ENCODE assay signal across 1 cellular context in the genomic region with DNA sequence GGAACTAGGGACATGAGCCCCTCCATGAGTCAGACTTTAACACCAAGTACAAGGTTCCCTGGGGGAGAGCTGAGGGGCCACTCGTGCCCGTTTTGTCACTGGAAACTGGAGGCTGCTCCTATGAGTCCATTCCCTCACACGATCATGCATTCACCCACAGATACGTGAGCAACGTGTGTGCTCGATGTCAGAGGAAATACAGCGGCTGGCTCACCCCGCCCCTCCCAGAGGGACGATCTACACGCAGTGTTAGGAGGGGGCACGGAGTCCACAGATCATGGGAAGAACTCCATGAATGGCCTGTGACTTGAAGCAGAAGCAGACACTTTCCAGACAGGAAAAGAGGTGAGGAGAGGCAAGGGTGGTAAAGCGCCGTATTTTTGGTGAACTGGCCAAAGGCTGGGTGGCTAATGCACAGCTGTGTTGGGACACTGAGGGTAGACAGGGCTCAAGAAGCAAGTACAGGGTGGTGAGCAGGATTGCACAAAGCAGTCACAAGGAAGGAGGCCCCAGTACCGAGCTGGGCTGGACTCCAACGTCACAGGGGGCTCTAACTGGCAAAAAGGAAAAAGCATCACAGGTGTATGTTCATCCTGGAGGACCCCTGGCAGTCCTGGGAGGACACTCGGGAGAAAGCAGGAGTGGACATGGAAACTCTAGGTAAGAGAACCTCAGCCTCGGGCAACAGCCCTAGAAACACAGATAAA.
TF ChIP-seq lines count a peak whose summit lies in the region.

No MANE protein-coding gene starts in this region.

TF ChIP-seq in HepG2, 621 proteins besides CTCF, POLR2A, EP300 and RAD21 (continued from another document and continues in another):
- TF ChIP-seq, protein P1, sequence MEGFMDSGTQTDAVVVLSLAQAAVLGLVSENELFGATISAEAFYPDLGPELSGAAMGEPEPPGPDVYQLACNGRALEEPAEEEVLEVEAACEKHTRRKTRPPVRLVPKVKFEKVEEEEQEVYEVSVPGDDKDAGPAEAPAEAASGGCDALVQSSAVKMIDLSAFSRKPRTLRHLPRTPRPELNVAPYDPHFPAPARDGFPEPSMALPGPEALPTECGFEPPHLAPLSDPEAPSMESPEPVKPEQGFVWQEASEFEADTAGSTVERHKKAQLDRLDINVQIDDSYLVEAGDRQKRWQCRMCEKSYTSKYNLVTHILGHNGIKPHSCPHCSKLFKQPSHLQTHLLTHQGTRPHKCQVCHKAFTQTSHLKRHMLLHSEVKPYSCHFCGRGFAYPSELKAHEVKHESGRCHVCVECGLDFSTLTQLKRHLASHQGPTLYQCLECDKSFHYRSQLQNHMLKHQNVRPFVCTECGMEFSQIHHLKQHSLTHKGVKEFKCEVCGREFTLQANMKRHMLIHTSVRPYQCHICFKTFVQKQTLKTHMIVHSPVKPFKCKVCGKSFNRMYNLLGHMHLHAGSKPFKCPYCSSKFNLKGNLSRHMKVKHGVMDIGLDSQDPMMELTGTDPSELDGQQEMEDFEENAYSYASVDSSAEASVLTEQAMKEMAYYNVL (CRISPR knock-in tag; IDR thresholded peaks at IDR 0.05; ENCODE audit: borderline replicate concordance): peak; percentile 55; the same call in 1 of the 2 replicates
- TF ChIP-seq ZNF670 (CRISPR knock-in tag; IDR thresholded peaks at IDR 0.05; ENCODE audit: borderline replicate concordance) (no peak), ZBTB3 (CRISPR knock-in tag; IDR thresholded peaks at IDR 0.05; ENCODE audit: borderline replicate concordance, low read depth) (no peak), HDAC6 (IDR thresholded peaks at IDR 0.05; ENCODE audit: low read depth, low read length) (no peak), NONO (IDR thresholded peaks at IDR 0.05) (no peak), NONO (CRISPR knock-in tag; conservative IDR thresholded peaks at IDR 0.05) (0 out of 2 replicates have a peak, but pooled peaks have one; percentile 60), CBX5 (CRISPR knock-in tag; IDR thresholded peaks at IDR 0.05; ENCODE audit: borderline replicate concordance) (no peak), DNMT1 (CRISPR knock-in tag; IDR thresholded peaks at IDR 0.05) (0 out of 2 replicates have a peak, but pooled peaks have one; percentile 26), ZNF138 (CRISPR knock-in tag; IDR thresholded peaks at IDR 0.05; ENCODE audit: low read depth) (no peak; the same call in 1 of the 2 replicates)
- TF ChIP-seq, protein P2, sequence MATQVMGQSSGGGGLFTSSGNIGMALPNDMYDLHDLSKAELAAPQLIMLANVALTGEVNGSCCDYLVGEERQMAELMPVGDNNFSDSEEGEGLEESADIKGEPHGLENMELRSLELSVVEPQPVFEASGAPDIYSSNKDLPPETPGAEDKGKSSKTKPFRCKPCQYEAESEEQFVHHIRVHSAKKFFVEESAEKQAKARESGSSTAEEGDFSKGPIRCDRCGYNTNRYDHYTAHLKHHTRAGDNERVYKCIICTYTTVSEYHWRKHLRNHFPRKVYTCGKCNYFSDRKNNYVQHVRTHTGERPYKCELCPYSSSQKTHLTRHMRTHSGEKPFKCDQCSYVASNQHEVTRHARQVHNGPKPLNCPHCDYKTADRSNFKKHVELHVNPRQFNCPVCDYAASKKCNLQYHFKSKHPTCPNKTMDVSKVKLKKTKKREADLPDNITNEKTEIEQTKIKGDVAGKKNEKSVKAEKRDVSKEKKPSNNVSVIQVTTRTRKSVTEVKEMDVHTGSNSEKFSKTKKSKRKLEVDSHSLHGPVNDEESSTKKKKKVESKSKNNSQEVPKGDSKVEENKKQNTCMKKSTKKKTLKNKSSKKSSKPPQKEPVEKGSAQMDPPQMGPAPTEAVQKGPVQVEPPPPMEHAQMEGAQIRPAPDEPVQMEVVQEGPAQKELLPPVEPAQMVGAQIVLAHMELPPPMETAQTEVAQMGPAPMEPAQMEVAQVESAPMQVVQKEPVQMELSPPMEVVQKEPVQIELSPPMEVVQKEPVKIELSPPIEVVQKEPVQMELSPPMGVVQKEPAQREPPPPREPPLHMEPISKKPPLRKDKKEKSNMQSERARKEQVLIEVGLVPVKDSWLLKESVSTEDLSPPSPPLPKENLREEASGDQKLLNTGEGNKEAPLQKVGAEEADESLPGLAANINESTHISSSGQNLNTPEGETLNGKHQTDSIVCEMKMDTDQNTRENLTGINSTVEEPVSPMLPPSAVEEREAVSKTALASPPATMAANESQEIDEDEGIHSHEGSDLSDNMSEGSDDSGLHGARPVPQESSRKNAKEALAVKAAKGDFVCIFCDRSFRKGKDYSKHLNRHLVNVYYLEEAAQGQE (IDR thresholded peaks at IDR 0.05; ENCODE audit: borderline replicate concordance in 1 of 2, low read depth in 1 of 2, low read length in 2 of 2): no peak; a peak in 1 of 4 replicates
- TF ChIP-seq, protein P3, sequence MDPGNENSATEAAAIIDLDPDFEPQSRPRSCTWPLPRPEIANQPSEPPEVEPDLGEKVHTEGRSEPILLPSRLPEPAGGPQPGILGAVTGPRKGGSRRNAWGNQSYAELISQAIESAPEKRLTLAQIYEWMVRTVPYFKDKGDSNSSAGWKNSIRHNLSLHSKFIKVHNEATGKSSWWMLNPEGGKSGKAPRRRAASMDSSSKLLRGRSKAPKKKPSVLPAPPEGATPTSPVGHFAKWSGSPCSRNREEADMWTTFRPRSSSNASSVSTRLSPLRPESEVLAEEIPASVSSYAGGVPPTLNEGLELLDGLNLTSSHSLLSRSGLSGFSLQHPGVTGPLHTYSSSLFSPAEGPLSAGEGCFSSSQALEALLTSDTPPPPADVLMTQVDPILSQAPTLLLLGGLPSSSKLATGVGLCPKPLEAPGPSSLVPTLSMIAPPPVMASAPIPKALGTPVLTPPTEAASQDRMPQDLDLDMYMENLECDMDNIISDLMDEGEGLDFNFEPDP (CRISPR knock-in tag; conservative IDR thresholded peaks at IDR 0.05): no peak
- TF ChIP-seq, protein P4, sequence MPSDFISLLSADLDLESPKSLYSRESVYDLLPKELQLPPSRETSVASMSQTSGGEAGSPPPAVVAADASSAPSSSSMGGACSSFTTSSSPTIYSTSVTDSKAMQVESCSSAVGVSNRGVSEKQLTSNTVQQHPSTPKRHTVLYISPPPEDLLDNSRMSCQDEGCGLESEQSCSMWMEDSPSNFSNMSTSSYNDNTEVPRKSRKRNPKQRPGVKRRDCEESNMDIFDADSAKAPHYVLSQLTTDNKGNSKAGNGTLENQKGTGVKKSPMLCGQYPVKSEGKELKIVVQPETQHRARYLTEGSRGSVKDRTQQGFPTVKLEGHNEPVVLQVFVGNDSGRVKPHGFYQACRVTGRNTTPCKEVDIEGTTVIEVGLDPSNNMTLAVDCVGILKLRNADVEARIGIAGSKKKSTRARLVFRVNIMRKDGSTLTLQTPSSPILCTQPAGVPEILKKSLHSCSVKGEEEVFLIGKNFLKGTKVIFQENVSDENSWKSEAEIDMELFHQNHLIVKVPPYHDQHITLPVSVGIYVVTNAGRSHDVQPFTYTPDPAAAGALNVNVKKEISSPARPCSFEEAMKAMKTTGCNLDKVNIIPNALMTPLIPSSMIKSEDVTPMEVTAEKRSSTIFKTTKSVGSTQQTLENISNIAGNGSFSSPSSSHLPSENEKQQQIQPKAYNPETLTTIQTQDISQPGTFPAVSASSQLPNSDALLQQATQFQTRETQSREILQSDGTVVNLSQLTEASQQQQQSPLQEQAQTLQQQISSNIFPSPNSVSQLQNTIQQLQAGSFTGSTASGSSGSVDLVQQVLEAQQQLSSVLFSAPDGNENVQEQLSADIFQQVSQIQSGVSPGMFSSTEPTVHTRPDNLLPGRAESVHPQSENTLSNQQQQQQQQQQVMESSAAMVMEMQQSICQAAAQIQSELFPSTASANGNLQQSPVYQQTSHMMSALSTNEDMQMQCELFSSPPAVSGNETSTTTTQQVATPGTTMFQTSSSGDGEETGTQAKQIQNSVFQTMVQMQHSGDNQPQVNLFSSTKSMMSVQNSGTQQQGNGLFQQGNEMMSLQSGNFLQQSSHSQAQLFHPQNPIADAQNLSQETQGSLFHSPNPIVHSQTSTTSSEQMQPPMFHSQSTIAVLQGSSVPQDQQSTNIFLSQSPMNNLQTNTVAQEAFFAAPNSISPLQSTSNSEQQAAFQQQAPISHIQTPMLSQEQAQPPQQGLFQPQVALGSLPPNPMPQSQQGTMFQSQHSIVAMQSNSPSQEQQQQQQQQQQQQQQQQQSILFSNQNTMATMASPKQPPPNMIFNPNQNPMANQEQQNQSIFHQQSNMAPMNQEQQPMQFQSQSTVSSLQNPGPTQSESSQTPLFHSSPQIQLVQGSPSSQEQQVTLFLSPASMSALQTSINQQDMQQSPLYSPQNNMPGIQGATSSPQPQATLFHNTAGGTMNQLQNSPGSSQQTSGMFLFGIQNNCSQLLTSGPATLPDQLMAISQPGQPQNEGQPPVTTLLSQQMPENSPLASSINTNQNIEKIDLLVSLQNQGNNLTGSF (CRISPR knock-in tag; IDR thresholded peaks at IDR 0.05): no peak; the same call in 1 of the 2 replicates
- TF ChIP-seq, protein P5, sequence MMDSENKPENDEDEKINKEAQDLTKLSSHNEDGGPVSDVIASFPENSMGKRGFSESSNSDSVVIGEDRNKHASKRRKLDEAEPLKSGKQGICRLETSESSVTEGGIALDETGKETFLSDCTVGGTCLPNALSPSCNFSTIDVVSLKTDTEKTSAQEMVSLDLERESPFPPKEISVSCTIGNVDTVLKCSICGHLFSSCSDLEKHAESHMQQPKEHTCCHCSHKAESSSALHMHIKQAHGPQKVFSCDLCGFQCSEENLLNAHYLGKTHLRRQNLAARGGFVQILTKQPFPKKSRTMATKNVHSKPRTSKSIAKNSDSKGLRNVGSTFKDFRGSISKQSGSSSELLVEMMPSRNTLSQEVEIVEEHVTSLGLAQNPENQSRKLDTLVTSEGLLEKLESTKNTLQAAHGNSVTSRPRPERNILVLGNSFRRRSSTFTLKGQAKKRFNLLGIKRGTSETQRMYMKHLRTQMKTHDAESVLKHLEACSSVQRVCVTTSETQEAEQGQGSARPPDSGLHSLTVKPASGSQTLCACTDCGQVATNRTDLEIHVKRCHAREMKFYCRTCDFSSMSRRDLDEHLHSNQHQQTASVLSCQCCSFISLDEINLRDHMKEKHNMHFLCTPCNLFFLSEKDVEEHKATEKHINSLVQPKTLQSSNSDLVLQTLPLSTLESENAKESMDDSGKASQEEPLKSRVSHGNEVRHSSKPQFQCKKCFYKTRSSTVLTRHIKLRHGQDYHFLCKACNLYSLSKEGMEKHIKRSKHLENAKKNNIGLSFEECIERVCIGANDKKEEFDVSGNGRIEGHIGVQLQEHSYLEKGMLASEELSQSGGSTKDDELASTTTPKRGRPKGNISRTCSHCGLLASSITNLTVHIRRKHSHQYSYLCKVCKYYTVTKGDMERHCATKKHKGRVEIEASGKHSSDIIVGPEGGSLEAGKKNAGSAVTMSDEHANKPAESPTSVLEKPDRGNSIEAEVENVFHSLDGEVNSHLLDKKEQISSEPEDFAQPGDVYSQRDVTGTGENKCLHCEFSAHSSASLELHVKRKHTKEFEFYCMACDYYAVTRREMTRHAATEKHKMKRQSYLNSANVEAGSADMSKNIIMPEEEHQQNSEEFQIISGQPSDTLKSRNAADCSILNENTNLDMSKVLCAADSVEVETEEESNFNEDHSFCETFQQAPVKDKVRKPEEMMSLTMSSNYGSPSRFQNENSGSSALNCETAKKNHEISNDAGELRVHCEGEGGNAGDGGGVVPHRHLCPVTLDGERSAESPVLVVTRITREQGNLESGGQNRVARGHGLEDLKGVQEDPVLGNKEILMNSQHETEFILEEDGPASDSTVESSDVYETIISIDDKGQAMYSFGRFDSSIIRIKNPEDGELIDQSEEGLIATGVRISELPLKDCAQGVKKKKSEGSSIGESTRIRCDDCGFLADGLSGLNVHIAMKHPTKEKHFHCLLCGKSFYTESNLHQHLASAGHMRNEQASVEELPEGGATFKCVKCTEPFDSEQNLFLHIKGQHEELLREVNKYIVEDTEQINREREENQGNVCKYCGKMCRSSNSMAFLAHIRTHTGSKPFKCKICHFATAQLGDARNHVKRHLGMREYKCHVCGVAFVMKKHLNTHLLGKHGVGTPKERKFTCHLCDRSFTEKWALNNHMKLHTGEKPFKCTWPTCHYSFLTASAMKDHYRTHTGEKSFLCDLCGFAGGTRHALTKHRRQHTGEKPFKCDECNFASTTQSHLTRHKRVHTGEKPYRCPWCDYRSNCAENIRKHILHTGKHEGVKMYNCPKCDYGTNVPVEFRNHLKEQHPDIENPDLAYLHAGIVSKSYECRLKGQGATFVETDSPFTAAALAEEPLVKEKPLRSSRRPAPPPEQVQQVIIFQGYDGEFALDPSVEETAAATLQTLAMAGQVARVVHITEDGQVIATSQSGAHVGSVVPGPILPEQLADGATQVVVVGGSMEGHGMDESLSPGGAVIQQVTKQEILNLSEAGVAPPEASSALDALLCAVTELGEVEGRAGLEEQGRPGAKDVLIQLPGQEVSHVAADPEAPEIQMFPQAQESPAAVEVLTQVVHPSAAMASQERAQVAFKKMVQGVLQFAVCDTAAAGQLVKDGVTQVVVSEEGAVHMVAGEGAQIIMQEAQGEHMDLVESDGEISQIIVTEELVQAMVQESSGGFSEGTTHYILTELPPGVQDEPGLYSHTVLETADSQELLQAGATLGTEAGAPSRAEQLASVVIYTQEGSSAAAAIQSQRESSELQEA (CRISPR knock-in tag; IDR thresholded peaks at IDR 0.05; ENCODE audit: not compliant biosample characterization): no peak
- TF ChIP-seq, protein P6, sequence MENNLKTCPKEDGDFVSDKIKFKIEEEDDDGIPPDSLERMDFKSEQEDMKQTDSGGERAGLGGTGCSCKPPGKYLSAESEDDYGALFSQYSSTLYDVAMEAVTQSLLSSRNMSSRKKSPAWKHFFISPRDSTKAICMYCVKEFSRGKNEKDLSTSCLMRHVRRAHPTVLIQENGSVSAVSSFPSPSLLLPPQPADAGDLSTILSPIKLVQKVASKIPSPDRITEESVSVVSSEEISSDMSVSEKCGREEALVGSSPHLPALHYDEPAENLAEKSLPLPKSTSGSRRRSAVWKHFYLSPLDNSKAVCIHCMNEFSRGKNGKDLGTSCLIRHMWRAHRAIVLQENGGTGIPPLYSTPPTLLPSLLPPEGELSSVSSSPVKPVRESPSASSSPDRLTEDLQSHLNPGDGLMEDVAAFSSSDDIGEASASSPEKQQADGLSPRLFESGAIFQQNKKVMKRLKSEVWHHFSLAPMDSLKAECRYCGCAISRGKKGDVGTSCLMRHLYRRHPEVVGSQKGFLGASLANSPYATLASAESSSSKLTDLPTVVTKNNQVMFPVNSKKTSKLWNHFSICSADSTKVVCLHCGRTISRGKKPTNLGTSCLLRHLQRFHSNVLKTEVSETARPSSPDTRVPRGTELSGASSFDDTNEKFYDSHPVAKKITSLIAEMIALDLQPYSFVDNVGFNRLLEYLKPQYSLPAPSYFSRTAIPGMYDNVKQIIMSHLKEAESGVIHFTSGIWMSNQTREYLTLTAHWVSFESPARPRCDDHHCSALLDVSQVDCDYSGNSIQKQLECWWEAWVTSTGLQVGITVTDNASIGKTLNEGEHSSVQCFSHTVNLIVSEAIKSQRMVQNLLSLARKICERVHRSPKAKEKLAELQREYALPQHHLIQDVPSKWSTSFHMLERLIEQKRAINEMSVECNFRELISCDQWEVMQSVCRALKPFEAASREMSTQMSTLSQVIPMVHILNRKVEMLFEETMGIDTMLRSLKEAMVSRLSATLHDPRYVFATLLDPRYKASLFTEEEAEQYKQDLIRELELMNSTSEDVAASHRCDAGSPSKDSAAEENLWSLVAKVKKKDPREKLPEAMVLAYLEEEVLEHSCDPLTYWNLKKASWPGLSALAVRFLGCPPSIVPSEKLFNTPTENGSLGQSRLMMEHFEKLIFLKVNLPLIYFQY (CRISPR knock-in tag; IDR thresholded peaks at IDR 0.05; ENCODE audit: borderline replicate concordance): no peak
- TF ChIP-seq, protein P7, sequence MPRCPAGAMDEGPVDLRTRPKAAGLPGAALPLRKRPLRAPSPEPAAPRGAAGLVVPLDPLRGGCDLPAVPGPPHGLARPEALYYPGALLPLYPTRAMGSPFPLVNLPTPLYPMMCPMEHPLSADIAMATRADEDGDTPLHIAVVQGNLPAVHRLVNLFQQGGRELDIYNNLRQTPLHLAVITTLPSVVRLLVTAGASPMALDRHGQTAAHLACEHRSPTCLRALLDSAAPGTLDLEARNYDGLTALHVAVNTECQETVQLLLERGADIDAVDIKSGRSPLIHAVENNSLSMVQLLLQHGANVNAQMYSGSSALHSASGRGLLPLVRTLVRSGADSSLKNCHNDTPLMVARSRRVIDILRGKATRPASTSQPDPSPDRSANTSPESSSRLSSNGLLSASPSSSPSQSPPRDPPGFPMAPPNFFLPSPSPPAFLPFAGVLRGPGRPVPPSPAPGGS (CRISPR knock-in tag; IDR thresholded peaks at IDR 0.05): no peak
